In genomic region chr4:18057821-18058533, GRCh38 we compare ENCODE assay signal across 13 cellular contexts. TPM values are rescaled to one million over a fixed set of nuclear protein-coding genes. Genes with fewer than 3 reads are reported as not detected.
DNase-seq lines count a peak whose midpoint lies in the region; ATAC-seq, FAIRE-seq and TF ChIP-seq lines count a peak whose summit lies in the region.
"Had no signal": no experiment of that assay in that cellular context is flagged by ENCODE, and none has a peak within 500 bp of the region (broad histone marks: within the 10 kb centered on the region; RNA-seq: fewer than 3 reads in every experiment).

No MANE protein-coding gene starts in this region.

- H3K4me1 ChIP-seq in A549: no peaks in the 10 kb centered on the region

- FAIRE-seq in A549 (lab: Jason Lieb, UNC): no peak
- FAIRE-seq: H1 had no signal

- TF ChIP-seq CTCF in A549 (IDR thresholded peaks at IDR 0.05): no peak

- no peak overlapping the region for H3K27ac ChIP-seq in A549
- H3K27ac ChIP-seq: C4-2B had no signal

- POLR2A ChIA-PET in A549 (lab: Yijun Ruan, JAX): no interaction called here

- ATAC-seq in A549 (no peak), GM18873 (IDR thresholded peaks at IDR 0.05; ENCODE audit: low FRiP score, unreplicated experiment) (peak; percentile 69), HG02610 (IDR thresholded peaks at IDR 0.05; ENCODE audit: unreplicated experiment) (peak; percentile 81), HG03571 (IDR thresholded peaks at IDR 0.05; ENCODE audit: unreplicated experiment) (peak; percentile 65)
- ATAC-seq: left ventricle myocardium superior had no signal

- no peaks in the 10 kb centered on the region for H3K9me3 ChIP-seq in A549

- no peak overlapping the region for H3K4me3 ChIP-seq in A549

- 32% methylated on average over 2 of the region's 2 CpGs for WGBS in A549 (ENCODE audit: missing lambda C conversion rate)

- DNase-seq in A549 (ENCODE audit: low read depth in 1 of 2, low spot score in 1 of 2) (no peak), NCI-H82 (lab: John Stamatoyannopoulos, UW) (no peak), glomerular visceral epithelial cell (ENCODE audit: extremely low spot score) (no peak), NCI-H2227 treated with DMSO at 0.1 percent for 48 hours (lab: John Stamatoyannopoulos, UW) (no peak), mesenteric fat pad (ENCODE audit: low spot score) (no peak)
- DNase-seq: left ventricle myocardium superior, NCI-H187 treated with DMSO at 0.1 percent for 48 hours, substantia nigra had no signal

- peak overlapping the region; percentile 59; the same call in 2 of the 3 replicates for H3K4me2 ChIP-seq in A549

- no peak for TF ChIP-seq POLR2A in A549 (IDR thresholded peaks at IDR 0.05; ENCODE audit: low read length)

- CTCF ChIA-PET in A549 (lab: Yijun Ruan, JAX): interaction anchor here (0.5 to 1.3 kb wide), 2 partner anchors 237 to 241 kb away, joined by 3 read pairs; no protein-coding TSS in a partner anchor

- TF ChIP-seq RAD21 in A549 (conservative IDR thresholded peaks at IDR 0.05 in 1 of 2, IDR thresholded peaks at IDR 0.05 in 1 of 2): no peak

- no peak for TF ChIP-seq EP300 in A549 (IDR thresholded peaks at IDR 0.05)

TF ChIP-seq in A549, 52 proteins besides CTCF, POLR2A, EP300 and RAD21:
- TF ChIP-seq CHD4 (IDR thresholded peaks at IDR 0.05; ENCODE audit: borderline replicate concordance) (no peak), RCOR1 (IDR thresholded peaks at IDR 0.05; ENCODE audit: low read depth, low read length) (no peak), CEBPB (IDR thresholded peaks at IDR 0.05) (no peak), ZFP36 (IDR thresholded peaks at IDR 0.05; ENCODE audit: borderline replicate concordance, partially characterized antibody) (no peak), SREBF2 (IDR thresholded peaks at IDR 0.05) (no peak), BHLHE40 (IDR thresholded peaks at IDR 0.05; ENCODE audit: low read depth, low read length) (no peak), REST (IDR thresholded peaks at IDR 0.05) (no peak), CHD2 (IDR thresholded peaks at IDR 0.05; ENCODE audit: low read length, partially characterized antibody) (no peak)

RNA-seq across cellular contexts. Expression of gene LCORL, which starts 36.4 kb away (rescaled TPM):
- polyA plus RNA-seq in A549 (2011; rRNA removed) (7.5 and 9.7 TPM in 2 replicates), A549 (2017; fragmentation: RNase III; extraction: RNeasy Plus Mini Kit Qiagen cat#74134 plus additional on column Dnase treatment) (4.6 to 6.4 TPM (median 4.8 TPM) in 3 replicates)
- polyA plus RNA-seq in A549 (2012; cell fraction: cytosol; rRNA removed): 1.5 and 1.9 TPM in 2 replicates
- polyA plus RNA-seq in A549 (2012; cell fraction: nucleus; rRNA removed): 1.3 and 1.9 TPM in 2 replicates
- 6.1 and 6.7 TPM in 2 replicates for polyA minus RNA-seq in A549 (2011; rRNA and poly(A)+ RNA removed)
- 10.0 TPM for total RNA-seq in mesenteric fat pad

Comparison
In these comparisons a context has a peak if more than half of its experiments do, and no peak if none do; other contexts are left out.
1. ATAC-seq: peak in GM18873 (single experiment), HG02610 (single experiment) and HG03571 (single experiment); none in A549 (0 of 2).